ENCODE assay signal across 29 cellular contexts in the genomic region with DNA sequence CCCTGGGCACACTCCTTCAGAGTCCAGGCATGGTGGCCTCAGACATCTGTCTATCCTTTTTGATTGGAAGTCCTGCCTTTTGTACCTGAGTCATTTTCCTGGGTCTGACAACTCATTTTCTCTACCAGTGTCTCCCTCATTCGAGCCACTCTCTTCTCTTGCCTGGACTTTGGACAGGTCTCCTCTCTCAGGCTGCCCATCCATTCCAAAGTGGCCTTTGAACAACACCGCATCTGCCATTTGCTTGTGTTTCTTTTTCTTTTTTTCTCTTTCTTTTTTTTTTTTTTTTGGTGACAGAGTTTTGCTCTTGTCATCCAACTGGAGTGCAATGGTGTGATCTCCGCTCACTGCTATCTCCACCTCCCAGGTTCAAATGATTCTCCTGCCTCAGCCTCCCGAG.
"Had no signal": no experiment of that assay in that cellular context is flagged by ENCODE, and none has a peak within 500 bp of the region (broad histone marks: within the 10 kb centered on the region; RNA-seq: fewer than 3 reads in every experiment).

No MANE protein-coding gene starts in this region.

- H3K4me3 ChIP-seq: stomach, suprapubic skin, testis, thoracic aorta, thyroid gland, tibial artery, tibial nerve, transverse colon, upper lobe of left lung, upper lobe of right lung, uterus, vagina had no signal

- FAIRE-seq: urothelium cell line had no signal

- H3K4me1 Mint-ChIP-seq: stimulated activated effector memory CD8-positive, alpha-beta T cell treated with anti-CD3 and anti-CD28 coated beads, Interleukin-12 subunit alpha, Interleukin-12 subunit beta, amount 100 ng/mL, for 72 hours; stimulated activated memory B cell treated with anti-CD40 and anti-IgM and Interleukin-4, amounts not matched to agents 10 μg/mL and 1 μg/mL and 100 μg/mL, for 72 hours; stimulated activated naive B cell treated with anti-CD40 and anti-IgM and Interleukin-4, amounts not matched to agents 10 μg/mL and 1 μg/mL and 100 μg/mL, for 72 hours; stimulated activated naive CD8-positive, alpha-beta T cell treated with anti-CD3 and anti-CD28 coated beads, Interleukin-15, amount 100 ng/mL, for 72 hours had no signal

- DNase-seq: stimulated activated CD4-positive, alpha-beta T cell treated with anti-CD3 and anti-CD28 coated beads, Interleukin-2, amount 100 ng/mL, for 48 hours; stimulated activated CD4-positive, alpha-beta T cell treated with anti-CD3 and anti-CD28 coated beads, Interleukin-4, amount 100 ng/mL, for 1 hour; stimulated activated CD4-positive, alpha-beta T cell treated with anti-CD3 and anti-CD28 coated beads, Interleukin-4, amount 100 ng/mL, for 24 hours; stimulated activated CD4-positive, alpha-beta T cell treated with anti-CD3 and anti-CD28 coated beads, Interleukin-4, amount 100 ng/mL, for 4 hours; stimulated activated CD8-positive, alpha-beta memory T cell treated with anti-CD3 and anti-CD28 coated beads, Interleukin-4, amount 100 ng/mL, for 48 hours; stimulated activated naive B cell treated with anti-CD40 and anti-IgM and Interleukin-4, amounts not matched to agents 10 μg/mL and 1 μg/mL and 100 μg/mL, for 72 hours; stimulated activated naive CD4-positive, alpha-beta T cell; stimulated activated naive CD4-positive, alpha-beta T cell treated with Interleukin-2 at 50 U/mL for 16 hours; stimulated activated naive CD8-positive, alpha-beta T cell treated with anti-CD3 and anti-CD28 coated beads, Interleukin-15, amount 100 ng/mL, for 72 hours; stimulated activated naive CD8-positive, alpha-beta T cell treated with anti-CD3 and anti-CD28 coated beads, Interleukin-15, Interleukin-2, amounts not matched to agents 100 U/mL and 50 U/mL, for 24 hours; stomach; substantia nigra; testis; thyroid gland; tibial artery; transverse colon; trophoblast cell; upper lobe of left lung; upper lobe of right lung; uterus had no signal

- H3K36me3 Mint-ChIP-seq: stimulated activated effector memory CD8-positive, alpha-beta T cell treated with anti-CD3 and anti-CD28 coated beads, Interleukin-12 subunit alpha, Interleukin-12 subunit beta, amount 100 ng/mL, for 72 hours; stimulated activated memory B cell treated with anti-CD40 and anti-IgM and Interleukin-4, amounts not matched to agents 10 μg/mL and 1 μg/mL and 100 μg/mL, for 72 hours; stimulated activated naive B cell treated with anti-CD40 and anti-IgM and Interleukin-4, amounts not matched to agents 10 μg/mL and 1 μg/mL and 100 μg/mL, for 72 hours; type B pancreatic cell had no signal

- H3K27ac Mint-ChIP-seq: stimulated activated effector memory CD8-positive, alpha-beta T cell treated with anti-CD3 and anti-CD28 coated beads, Interleukin-12 subunit alpha, Interleukin-12 subunit beta, amount 100 ng/mL, for 72 hours; stimulated activated memory B cell treated with anti-CD40 and anti-IgM and Interleukin-4, amounts not matched to agents 10 μg/mL and 1 μg/mL and 100 μg/mL, for 72 hours; stimulated activated naive B cell treated with anti-CD40 and anti-IgM and Interleukin-4, amounts not matched to agents 10 μg/mL and 1 μg/mL and 100 μg/mL, for 72 hours; stimulated activated naive CD8-positive, alpha-beta T cell treated with anti-CD3 and anti-CD28 coated beads, Interleukin-15, amount 100 ng/mL, for 72 hours; stimulated activated naive CD8-positive, alpha-beta T cell treated with anti-CD3 and anti-CD28 coated beads, Interleukin-15, Interleukin-2, amounts not matched to agents 100 ng/mL and 50 ng/mL, for 24 hours; type B pancreatic cell had no signal

- H3K36me3 ChIP-seq: stomach, suprapubic skin, thoracic aorta, thyroid gland, tibial artery, tibial nerve, transverse colon, upper lobe of left lung, upper lobe of right lung, uterus, vagina had no signal

- H3K9me3 Mint-ChIP-seq: stimulated activated naive CD8-positive, alpha-beta T cell treated with anti-CD3 and anti-CD28 coated beads, Interleukin-15, amount 100 ng/mL, for 72 hours; stimulated activated naive CD8-positive, alpha-beta T cell treated with anti-CD3 and anti-CD28 coated beads, Interleukin-15, Interleukin-2, amounts not matched to agents 100 ng/mL and 50 ng/mL, for 24 hours; type B pancreatic cell had no signal

- H3K27me3 Mint-ChIP-seq: stimulated activated memory B cell treated with anti-CD40 and anti-IgM and Interleukin-4, amounts not matched to agents 10 μg/mL and 1 μg/mL and 100 μg/mL, for 72 hours; stimulated activated naive CD8-positive, alpha-beta T cell treated with anti-CD3 and anti-CD28 coated beads, Interleukin-15, amount 100 ng/mL, for 72 hours had no signal

- H3K9me3 ChIP-seq: stomach, suprapubic skin, testis, thoracic aorta, thyroid gland, tibial artery, tibial nerve, transverse colon, upper lobe of left lung, upper lobe of right lung, uterus, vagina had no signal

- H3K27me3 ChIP-seq: stomach, suprapubic skin, testis, thyroid gland, tibial artery, tibial nerve, transverse colon, upper lobe of left lung, upper lobe of right lung, uterus, vagina had no signal

- H3K27ac ChIP-seq: stomach, suprapubic skin, testis, thoracic aorta, thyroid gland, tibial artery, tibial nerve, transverse colon, upper lobe of left lung, upper lobe of right lung, uterus, vagina had no signal

- H3K4me3 Mint-ChIP-seq: stimulated activated effector memory CD8-positive, alpha-beta T cell treated with anti-CD3 and anti-CD28 coated beads, Interleukin-12 subunit alpha, Interleukin-12 subunit beta, amount 100 ng/mL, for 72 hours; stimulated activated memory B cell treated with anti-CD40 and anti-IgM and Interleukin-4, amounts not matched to agents 10 μg/mL and 1 μg/mL and 100 μg/mL, for 72 hours; stimulated activated naive B cell treated with anti-CD40 and anti-IgM and Interleukin-4, amounts not matched to agents 10 μg/mL and 1 μg/mL and 100 μg/mL, for 72 hours; stimulated activated naive CD8-positive, alpha-beta T cell treated with anti-CD3 and anti-CD28 coated beads, Interleukin-15, amount 100 ng/mL, for 72 hours; stimulated activated naive CD8-positive, alpha-beta T cell treated with anti-CD3 and anti-CD28 coated beads, Interleukin-15, Interleukin-2, amounts not matched to agents 100 ng/mL and 50 ng/mL, for 24 hours; type B pancreatic cell had no signal

- H3K4me1 ChIP-seq: stomach, suprapubic skin, thyroid gland, tibial artery, tibial nerve, transverse colon, upper lobe of left lung, upper lobe of right lung, uterus, vagina had no signal

- ATAC-seq: stimulated activated effector memory CD8-positive, alpha-beta T cell treated with anti-CD3 and anti-CD28 coated beads, Interleukin-12 subunit alpha, Interleukin-12 subunit beta, amount 100 ng/mL, for 72 hours; stimulated activated memory B cell treated with anti-CD40 and anti-IgM and Interleukin-4, amounts not matched to agents 10 μg/mL and 1 μg/mL and 100 μg/mL, for 72 hours; stimulated activated naive B cell treated with anti-CD40 and anti-IgM and Interleukin-4, amounts not matched to agents 10 μg/mL and 1 μg/mL and 100 μg/mL, for 72 hours; stimulated activated naive CD8-positive, alpha-beta T cell treated with anti-CD3 and anti-CD28 coated beads, Interleukin-15, amount 100 ng/mL, for 72 hours; stimulated activated naive CD8-positive, alpha-beta T cell treated with anti-CD3 and anti-CD28 coated beads, Interleukin-15, Interleukin-2, amounts not matched to agents 100 U/mL and 50 U/mL, for 24 hours; upper lobe of right lung had no signal
